In the genomic region with DNA sequence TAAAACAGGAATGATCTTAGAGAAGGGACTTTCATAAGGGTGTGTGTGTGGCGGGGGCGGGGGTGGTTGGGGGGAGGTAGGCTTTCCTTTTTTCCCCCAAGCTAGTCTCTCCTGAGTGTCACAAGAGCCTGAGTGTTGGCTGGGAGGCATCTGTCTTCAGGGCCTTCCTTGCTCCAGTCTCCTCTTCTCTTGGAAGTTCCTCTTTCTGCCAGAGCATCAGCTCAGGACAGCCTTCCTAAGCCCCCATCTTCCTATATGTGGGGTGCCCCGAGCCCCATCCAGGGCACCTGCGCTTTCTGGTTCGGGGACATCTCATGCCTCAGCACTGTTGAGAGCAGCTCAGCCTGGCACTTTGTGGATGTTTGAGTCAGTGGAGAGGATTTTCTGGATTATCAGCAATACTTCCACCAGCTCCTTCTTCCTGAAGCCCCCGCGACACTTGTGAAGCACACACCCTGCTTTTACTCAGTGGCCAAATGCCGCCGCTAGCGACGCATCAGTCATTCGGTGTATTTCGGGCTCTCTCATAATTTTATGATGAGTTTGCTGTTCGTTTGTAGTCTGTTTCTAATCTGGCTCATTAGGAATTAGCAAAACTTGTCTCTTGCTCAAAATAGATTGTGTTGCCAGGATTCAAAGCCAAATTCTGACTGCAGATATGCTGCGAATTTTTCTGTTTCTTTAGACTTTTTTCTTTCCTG, we compare ENCODE assay signal across 20 cellular contexts.
DNase-seq lines count a peak whose midpoint lies in the region; ATAC-seq, FAIRE-seq and TF ChIP-seq lines count a peak whose summit lies in the region.
"Had no signal": no experiment of that assay in that cellular context is flagged by ENCODE, and none has a peak within 500 bp of the region (broad histone marks: within the 10 kb centered on the region; RNA-seq: fewer than 3 reads in every experiment).

No MANE protein-coding gene starts in this region.

- H3K9ac ChIP-seq in BLaER1 (no peak overlapping the region; the same call in 1 of the 2 replicates), K562 (ENCODE audit: insufficient read depth in 1 of 2, low read depth in 2 of 2, low read length in 2 of 2) (peak overlapping the region in 1 of 2 experiments; percentile 87; a peak in 1 of 4 replicates)

- H3K9me1 ChIP-seq in K562 (ENCODE audit: control insufficient read depth, insufficient read depth, low read length) = peaks cover 5% of the 10 kb centered on the region

- in situ Hi-C loops in K562 (cut with MboI) = no loop called here

- TF ChIP-seq EP300 in K562 (IDR thresholded peaks at IDR 0.05; ENCODE audit: low read length) = no peak

- no peaks in the 10 kb centered on the region for H3K36me3 Mint-ChIP-seq in nephron (ENCODE audit: low read depth)
- H3K36me3 Mint-ChIP-seq in activated naive CD8-positive, alpha-beta T cell treated with anti-CD3 and anti-CD28 coated beads for 36 hours = peaks cover 7% of the 10 kb centered on the region
- H3K36me3 Mint-ChIP-seq: activated naive CD4-positive, alpha-beta T cell treated with anti-CD3 and anti-CD28 coated beads, Interleukin-2, amount 10 ng/mL, durations not matched to agents 7 days and 5 days had no signal

- WGBS in K562 (ENCODE audit: insufficient coverage, low coverage, missing lambda C conversion rate) = 55% methylated on average over 14 of the region's 15 CpGs

- POLR2A ChIA-PET in K562 (lab: Yijun Ruan, JAX) = interaction anchor here (0.5 to 4.4 kb wide), 8 partner anchors 12 to 1174 kb away, joined by 3 to 20 read pairs (median 4); no protein-coding TSS in a partner anchor

- no TSS peak for BruUV-seq in K562 (replicated peaks; lab: Mats Ljungman, UMichigan)

- H3K27ac ChIP-seq in BLaER1 = peak overlapping the region; percentile 95
- H3K27ac ChIP-seq in KOPT-K1 (ENCODE audit: low read depth, low read length, poor library complexity, severe bottlenecking) = peak overlapping the region; percentile 89
- H3K27ac ChIP-seq in K562 (ENCODE audit: extremely low read depth, low read depth, low read length) = peak overlapping the region; percentile 76; the same call in 2 of the 3 replicates
- H3K27ac ChIP-seq: C4-2B, heart left ventricle, SK-N-MC, uterus had no signal

- H3K27me3 ChIP-seq in BLaER1 (no peaks in the 10 kb centered on the region), K562 (ENCODE audit: control insufficient read depth in 2 of 2, insufficient read depth in 2 of 2, low read length in 2 of 2) (no peaks in the 10 kb centered on the region)
- H3K27me3 ChIP-seq: heart left ventricle, uterus had no signal

- H3K4me1 Mint-ChIP-seq in nephron = peaks cover 81% of the 10 kb centered on the region
- peaks cover 61% of the 10 kb centered on the region for H3K4me1 Mint-ChIP-seq in activated naive CD8-positive, alpha-beta T cell treated with anti-CD3 and anti-CD28 coated beads for 36 hours

- peaks cover 93% of the 10 kb centered on the region for H3K79me2 ChIP-seq in K562 (ENCODE audit: control insufficient read depth, insufficient read depth, low read length)

- H3K4me2 ChIP-seq in BLaER1 = peak overlapping the region; percentile 91
- no peak overlapping the region for H3K4me2 ChIP-seq in K562 (ENCODE audit: insufficient read depth, low read length)

- no peak for FAIRE-seq in K562 (lab: Jason Lieb, UNC)

- peaks cover 79% of the 10 kb centered on the region for H4K20me1 ChIP-seq in BLaER1
- no peaks in the 10 kb centered on the region for H4K20me1 ChIP-seq in K562 (replicated peaks; ENCODE audit: control insufficient read depth, insufficient read depth, low read length)

- H3K4me1 ChIP-seq in BLaER1 (peaks cover 100% of the 10 kb centered on the region), K562 (replicated peaks in 1 of 2; ENCODE audit: control insufficient read depth in 2 of 2, insufficient read depth in 2 of 2, low read length in 2 of 2) (peaks cover 61 to 65% of the 10 kb centered on the region in 2 experiments)
- H3K4me1 ChIP-seq: uterus had no signal

- H3K36me3 ChIP-seq in BLaER1 = peaks cover 58% of the 10 kb centered on the region
- H3K36me3 ChIP-seq in KOPT-K1 (ENCODE audit: insufficient read depth, low read length) = peaks cover 16% of the 10 kb centered on the region
- peaks cover 23% of the 10 kb centered on the region for H3K36me3 ChIP-seq in K562 (ENCODE audit: control insufficient read depth, insufficient read depth, low read length)
- H3K36me3 ChIP-seq: heart left ventricle, uterus had no signal

- DNase-seq in K562 (ENCODE audit: extremely low read depth in 1 of 4, low spot score in 3 of 4) = peak in 1 of 4 experiments; percentile 18
- DNase-seq in NCI-H2171 (lab: John Stamatoyannopoulos, UW) = no peak
- no peak for DNase-seq in sciatic nerve (ENCODE audit: low spot score)
- no peak for DNase-seq in activated naive CD8-positive, alpha-beta T cell treated with anti-CD3 and anti-CD28 coated beads for 36 hours
- DNase-seq: ACHN; activated CD4-positive, alpha-beta T cell treated with anti-CD3 and anti-CD28 coated beads, Interleukin-2, amount 10 ng/mL, durations not matched to agents 7 days and 5 days; activated naive CD4-positive, alpha-beta T cell treated with anti-CD3 and anti-CD28 coated beads, Interleukin-2, amount 10 ng/mL, durations not matched to agents 7 days and 5 days; caudate nucleus; heart left ventricle; KBM-7; NCI-H1694; stimulated activated CD4-positive, alpha-beta T cell treated with anti-CD3 and anti-CD28 coated beads, Interleukin-4, amount 100 ng/mL, for 1 hour; stimulated activated naive CD4-positive, alpha-beta T cell; uterus had no signal

- intact Hi-C loops in K562 (cut with micrococcal nuclease) (no loop called here), sciatic nerve (cut with DNase I) (no loop called here)

- H3K9me3 ChIP-seq in BLaER1 = no peaks in the 10 kb centered on the region
- H3K9me3 ChIP-seq in KOPT-K1 (ENCODE audit: insufficient read depth, low read length, poor library complexity, severe bottlenecking) = no peaks in the 10 kb centered on the region
- no peaks in the 10 kb centered on the region for H3K9me3 ChIP-seq in K562 (replicated peaks; ENCODE audit: control insufficient read depth, insufficient read depth, low read depth, low read length)
- H3K9me3 ChIP-seq: heart left ventricle, uterus had no signal

- H3K27ac Mint-ChIP-seq in nephron = peak overlapping the region; percentile 38 to 81 (median 72)
- no peak overlapping the region for H3K27ac Mint-ChIP-seq in activated naive CD8-positive, alpha-beta T cell treated with anti-CD3 and anti-CD28 coated beads for 36 hours
- H3K27ac Mint-ChIP-seq: activated CD4-positive, alpha-beta T cell treated with anti-CD3 and anti-CD28 coated beads, Interleukin-2, amount 10 ng/mL, durations not matched to agents 7 days and 5 days had no signal

- no peaks in the 10 kb centered on the region for H3K9me3 Mint-ChIP-seq in nephron
- no peaks in the 10 kb centered on the region for H3K9me3 Mint-ChIP-seq in activated naive CD8-positive, alpha-beta T cell treated with anti-CD3 and anti-CD28 coated beads for 36 hours
- H3K9me3 Mint-ChIP-seq: activated CD4-positive, alpha-beta T cell treated with anti-CD3 and anti-CD28 coated beads, Interleukin-2, amount 10 ng/mL, durations not matched to agents 7 days and 5 days; activated naive CD4-positive, alpha-beta T cell treated with anti-CD3 and anti-CD28 coated beads, Interleukin-2, amount 10 ng/mL, durations not matched to agents 7 days and 5 days had no signal

- CTCF ChIA-PET in K562 (lab: Yijun Ruan, JAX; ENCODE audit: low intra/inter-chr PET ratio) = no interaction called here

- no peak for TF ChIP-seq POLR2A in K562 (conservative IDR thresholded peaks at IDR 0.05)

- no peak overlapping the region for H2AFZ ChIP-seq in K562 (ENCODE audit: low read depth, low read length)

- TF ChIP-seq CTCF in K562 (IDR thresholded peaks at IDR 0.05 in 2 of 3, conservative IDR thresholded peaks at IDR 0.05 in 1 of 3; ENCODE audit: insufficient read depth in 2 of 3, low read depth in 1 of 3, low read length in 3 of 3) (no peak), nephron (IDR thresholded peaks at IDR 0.05; ENCODE audit: unreplicated experiment in 3 of 3) (no peak)

- H3K4me3 ChIP-seq in BLaER1 = no peak overlapping the region
- H3K4me3 ChIP-seq in K562 = no peak overlapping the region
- H3K4me3 ChIP-seq: heart left ventricle, SK-N-MC, uterus had no signal

- no peak overlapping the region for H3K4me3 Mint-ChIP-seq in nephron
- no peak overlapping the region for H3K4me3 Mint-ChIP-seq in activated naive CD8-positive, alpha-beta T cell treated with anti-CD3 and anti-CD28 coated beads for 36 hours
- H3K4me3 Mint-ChIP-seq: activated CD4-positive, alpha-beta T cell treated with anti-CD3 and anti-CD28 coated beads, Interleukin-2, amount 10 ng/mL, durations not matched to agents 7 days and 5 days; activated naive CD4-positive, alpha-beta T cell treated with anti-CD3 and anti-CD28 coated beads, Interleukin-2, amount 10 ng/mL, durations not matched to agents 7 days and 5 days had no signal

- H3K27me3 Mint-ChIP-seq in nephron (ENCODE audit: low read depth) = peaks cover 4% of the 10 kb centered on the region
- no peaks in the 10 kb centered on the region for H3K27me3 Mint-ChIP-seq in activated naive CD8-positive, alpha-beta T cell treated with anti-CD3 and anti-CD28 coated beads for 36 hours
- H3K27me3 Mint-ChIP-seq: activated CD4-positive, alpha-beta T cell treated with anti-CD3 and anti-CD28 coated beads, Interleukin-2, amount 10 ng/mL, durations not matched to agents 7 days and 5 days; activated naive CD4-positive, alpha-beta T cell treated with anti-CD3 and anti-CD28 coated beads, Interleukin-2, amount 10 ng/mL, durations not matched to agents 7 days and 5 days had no signal

- TF ChIP-seq RAD21 in K562 (CRISPR knock-in tag; conservative IDR thresholded peaks at IDR 0.05 in 1 of 2, IDR thresholded peaks at IDR 0.05 in 1 of 2) = no peak

- ATAC-seq in K562 (no peak), sciatic nerve (no peak), GM21423 (IDR thresholded peaks at IDR 0.05; ENCODE audit: unreplicated experiment) (no peak)
- ATAC-seq: heart left ventricle had no signal

TF ChIP-seq in K562, 482 proteins besides CTCF, POLR2A, EP300 and RAD21 (continues in another document):
- TF ChIP-seq TSC22D4 (tag; IDR thresholded peaks at IDR 0.05) (no peak), KDM5B (IDR thresholded peaks at IDR 0.05; ENCODE audit: insufficient replicate concordance, low read depth, low read length) (no peak), RBM34 (IDR thresholded peaks at IDR 0.05; ENCODE audit: borderline replicate concordance, insufficient read depth, low read length) (no peak), ZNF143 (CRISPR knock-in tag; IDR thresholded peaks at IDR 0.05) (no peak), ZNF316 (IDR thresholded peaks at IDR 0.05) (peak; percentile 66)
